12 cellular contexts compared by ENCODE assay signal in genomic region chr21:41956926-41957729, GRCh38. TPM values are rescaled to one million over a fixed set of nuclear protein-coding genes. Genes with fewer than 3 reads are reported as not detected.
DNase-seq lines count a peak whose midpoint lies in the region; ATAC-seq and TF ChIP-seq lines count a peak whose summit lies in the region.
"Had no signal": no experiment of that assay in that cellular context is flagged by ENCODE, and none has a peak within 500 bp of the region (broad histone marks: within the 10 kb centered on the region; RNA-seq: fewer than 3 reads in every experiment).

No MANE protein-coding gene starts in this region.

- H2AFZ ChIP-seq in SK-N-SH (ENCODE audit: low read depth), result peak overlapping the region; percentile 32
- H2AFZ ChIP-seq: GM23338 had no signal

- peak; percentile 22 for ATAC-seq in activated CD8-positive, alpha-beta T cell treated with anti-CD3 and anti-CD28 coated beads for 36 hours
- ATAC-seq in activated CD8-positive, alpha-beta T cell treated with anti-CD3 and anti-CD28 coated beads, Interleukin-2, amount 10 ng/mL, durations not matched to agents 7 days and 5 days, result no peak
- ATAC-seq: GM23338 had no signal

- TF ChIP-seq RAD21 in SK-N-SH (IDR thresholded peaks at IDR 0.05; ENCODE audit: low read length), result no peak

- H4K20me1 ChIP-seq in SK-N-SH (ENCODE audit: insufficient read depth), result no peaks in the 10 kb centered on the region

- no peaks in the 10 kb centered on the region for H3K36me3 Mint-ChIP-seq in activated CD8-positive, alpha-beta T cell treated with anti-CD3 and anti-CD28 coated beads for 36 hours (ENCODE audit: low read depth)
- H3K36me3 Mint-ChIP-seq in activated CD8-positive, alpha-beta T cell treated with anti-CD3 and anti-CD28 coated beads, Interleukin-2, amount 10 ng/mL, durations not matched to agents 7 days and 5 days (ENCODE audit: low read depth), result no peaks in the 10 kb centered on the region
- H3K36me3 Mint-ChIP-seq: activated naive CD4-positive, alpha-beta T cell treated with anti-CD3 and anti-CD28 coated beads, Interleukin-2, amount 10 ng/mL, durations not matched to agents 7 days and 5 days; CD4-positive, alpha-beta memory T cell had no signal

- H3K36me3 ChIP-seq in SK-N-SH (replicated peaks in 1 of 2; ENCODE audit: control insufficient read depth in 1 of 2, insufficient read depth in 2 of 2, low read length in 1 of 2) (no peaks in the 10 kb centered on the region), thymus (ENCODE audit: control insufficient read depth, insufficient read depth) (no peaks in the 10 kb centered on the region)
- H3K36me3 ChIP-seq: upper lobe of right lung had no signal

- no peaks in the 10 kb centered on the region for H3K27me3 ChIP-seq in SK-N-SH (ENCODE audit: insufficient read depth)
- H3K27me3 ChIP-seq in thymus (ENCODE audit: control insufficient read depth, insufficient read depth), result peaks cover 15% of the 10 kb centered on the region
- H3K27me3 ChIP-seq: upper lobe of right lung had no signal

- H3K4me3 ChIP-seq in SK-N-SH (ENCODE audit: low read depth in 2 of 2, low read length in 1 of 2) (no peak overlapping the region), thymus (ENCODE audit: low read length) (no peak overlapping the region)
- H3K4me3 ChIP-seq: GM23338, upper lobe of right lung had no signal

- H3K9me3 Mint-ChIP-seq in activated CD8-positive, alpha-beta T cell treated with anti-CD3 and anti-CD28 coated beads for 36 hours, result no peaks in the 10 kb centered on the region
- no peaks in the 10 kb centered on the region for H3K9me3 Mint-ChIP-seq in activated CD8-positive, alpha-beta T cell treated with anti-CD3 and anti-CD28 coated beads, Interleukin-2, amount 10 ng/mL, durations not matched to agents 7 days and 5 days (ENCODE audit: insufficient read depth)
- H3K9me3 Mint-ChIP-seq: activated naive CD4-positive, alpha-beta T cell treated with anti-CD3 and anti-CD28 coated beads, Interleukin-2, amount 10 ng/mL, durations not matched to agents 7 days and 5 days; CD4-positive, alpha-beta memory T cell; GM23338 had no signal

- peak overlapping the region; percentile 51 for H3K4me2 ChIP-seq in SK-N-SH
- H3K4me2 ChIP-seq: GM23338 had no signal

- H3K9me2 ChIP-seq in SK-N-SH, result no peaks in the 10 kb centered on the region

- peaks cover 32% of the 10 kb centered on the region for H3F3A ChIP-seq in SK-N-SH (replicated peaks; ENCODE audit: insufficient read depth)

- no peak for TF ChIP-seq CTCF in activated CD8-positive, alpha-beta T cell treated with anti-CD3 and anti-CD28 coated beads for 36 hours (IDR thresholded peaks at IDR 0.05)
- TF ChIP-seq CTCF in SK-N-SH (IDR thresholded peaks at IDR 0.05), result peak; percentile 6; the same call in 1 of the 2 replicates

- no peak overlapping the region for H3K27ac Mint-ChIP-seq in activated CD8-positive, alpha-beta T cell treated with anti-CD3 and anti-CD28 coated beads for 36 hours
- H3K27ac Mint-ChIP-seq in activated CD8-positive, alpha-beta T cell treated with anti-CD3 and anti-CD28 coated beads, Interleukin-2, amount 10 ng/mL, durations not matched to agents 7 days and 5 days, result no peak overlapping the region
- H3K27ac Mint-ChIP-seq: activated naive CD4-positive, alpha-beta T cell treated with anti-CD3 and anti-CD28 coated beads, Interleukin-2, amount 10 ng/mL, durations not matched to agents 7 days and 5 days; CD4-positive, alpha-beta memory T cell; GM23338 had no signal

- H3K9me3 ChIP-seq in SK-N-SH (no peaks in the 10 kb centered on the region), thymus (ENCODE audit: control insufficient read depth) (peaks cover 1% of the 10 kb centered on the region)
- H3K9me3 ChIP-seq: upper lobe of right lung had no signal

- H3K79me2 ChIP-seq in SK-N-SH (ENCODE audit: insufficient read depth), result peaks cover 10% of the 10 kb centered on the region

- intact Hi-C loops in activated CD8-positive, alpha-beta T cell treated with anti-CD3 and anti-CD28 coated beads for 36 hours (cut with micrococcal nuclease), result no loop called here

- CTCF ChIA-PET in activated CD8-positive, alpha-beta T cell treated with anti-CD3 and anti-CD28 coated beads for 36 hours (lab: Charles Lee), result interaction anchor here (0.8 to 1.2 kb wide), 3 partner anchors 150 to 161 kb away, joined by 3 to 4 read pairs (median 3); no protein-coding TSS in a partner anchor
- CTCF ChIA-PET in activated CD8-positive, alpha-beta T cell treated with anti-CD3 and anti-CD28 coated beads, Interleukin-2, amount 10 ng/mL, durations not matched to agents 7 days and 5 days (lab: Charles Lee), result interaction anchor here (0.7 to 1.5 kb wide), 2 partner anchors 28 to 52 kb away, joined by 3 to 4 read pairs; no protein-coding TSS in a partner anchor
- CTCF ChIA-PET in SK-N-SH (lab: Yijun Ruan, JAX), result interaction anchor here (0.6 kb wide), 1 partner anchor 1541 kb away, joined by 3 read pairs; no protein-coding TSS in a partner anchor

- 70% methylated on average over 8 of the region's 9 CpGs for WGBS in SK-N-SH (ENCODE audit: low lambda C conversion rate)
- WGBS in thymus, result 35% methylated on average over 9 of the region's 9 CpGs

- H3K4me1 ChIP-seq in SK-N-SH (ENCODE audit: control insufficient read depth in 1 of 2, insufficient read depth in 2 of 2, low read depth in 1 of 2, low read length in 1 of 2) (peaks cover 17 to 32% of the 10 kb centered on the region in 2 experiments; a peak in 3 of 4 replicates), thymus (ENCODE audit: control insufficient read depth, insufficient read depth, low read length) (peaks cover 17% of the 10 kb centered on the region)

- no peak; a peak in 1 of 4 replicates for TF ChIP-seq EP300 in SK-N-SH (IDR thresholded peaks at IDR 0.05; ENCODE audit: borderline replicate concordance in 1 of 2, low read depth in 1 of 2, low read length in 1 of 2)

- peaks cover 11% of the 10 kb centered on the region for H3K4me1 Mint-ChIP-seq in activated CD8-positive, alpha-beta T cell treated with anti-CD3 and anti-CD28 coated beads for 36 hours (ENCODE audit: low read depth)
- H3K4me1 Mint-ChIP-seq in activated CD8-positive, alpha-beta T cell treated with anti-CD3 and anti-CD28 coated beads, Interleukin-2, amount 10 ng/mL, durations not matched to agents 7 days and 5 days (ENCODE audit: low read depth), result peaks cover 28% of the 10 kb centered on the region

- POLR2A ChIA-PET in activated CD8-positive, alpha-beta T cell treated with anti-CD3 and anti-CD28 coated beads for 36 hours (lab: Charles Lee), result interaction anchor here (0.7 kb wide), 1 partner anchor 116 kb away, joined by 3 read pairs; no protein-coding TSS in a partner anchor
- POLR2A ChIA-PET in activated CD8-positive, alpha-beta T cell treated with anti-CD3 and anti-CD28 coated beads, Interleukin-2, amount 10 ng/mL, durations not matched to agents 7 days and 5 days (lab: Charles Lee), result interaction anchor here (0.9 kb wide), 1 partner anchor 30 kb away, joined by 3 read pairs; no protein-coding TSS in a partner anchor
- POLR2A ChIA-PET in SK-N-SH (lab: Yijun Ruan, JAX), result no interaction called here

- H3K4me3 Mint-ChIP-seq in activated CD8-positive, alpha-beta T cell treated with anti-CD3 and anti-CD28 coated beads for 36 hours, result no peak overlapping the region
- H3K4me3 Mint-ChIP-seq in activated CD8-positive, alpha-beta T cell treated with anti-CD3 and anti-CD28 coated beads, Interleukin-2, amount 10 ng/mL, durations not matched to agents 7 days and 5 days, result no peak overlapping the region
- H3K4me3 Mint-ChIP-seq: activated naive CD4-positive, alpha-beta T cell treated with anti-CD3 and anti-CD28 coated beads, Interleukin-2, amount 10 ng/mL, durations not matched to agents 7 days and 5 days; GM23338 had no signal

- peak overlapping the region; percentile 28; the same call in 1 of the 2 replicates for H3K9ac ChIP-seq in SK-N-SH

- H3K27me3 Mint-ChIP-seq in activated CD8-positive, alpha-beta T cell treated with anti-CD3 and anti-CD28 coated beads for 36 hours, result peaks cover 19% of the 10 kb centered on the region
- peaks cover 24% of the 10 kb centered on the region for H3K27me3 Mint-ChIP-seq in activated CD8-positive, alpha-beta T cell treated with anti-CD3 and anti-CD28 coated beads, Interleukin-2, amount 10 ng/mL, durations not matched to agents 7 days and 5 days (ENCODE audit: low read depth)

- no peak for DNase-seq in activated CD8-positive, alpha-beta T cell treated with anti-CD3 and anti-CD28 coated beads for 36 hours
- DNase-seq in activated CD8-positive, alpha-beta T cell treated with anti-CD3 and anti-CD28 coated beads, Interleukin-2, amount 10 ng/mL, durations not matched to agents 7 days and 5 days, result no peak
- no peak for DNase-seq in SK-N-SH
- peak; percentile 64 for DNase-seq in fibroblast of peridontal ligament (ENCODE audit: extremely low read depth)
- no peak for DNase-seq in effector CD8-positive, alpha-beta T cell (lab: John Stamatoyannopoulos, UW)
- no peak for DNase-seq in activated CD4-positive, CD25-positive, alpha-beta regulatory T cell (lab: John Stamatoyannopoulos, UW)
- no peak for DNase-seq in activated T-cell treated with anti-CD3 and anti-CD28 coated beads, Interleukin-2, amount 50 U/mL, for 48 hours
- DNase-seq: activated naive CD4-positive, alpha-beta T cell treated with anti-CD3 and anti-CD28 coated beads, Interleukin-2, amount 10 ng/mL, durations not matched to agents 7 days and 5 days; CD4-positive, alpha-beta memory T cell; upper lobe of right lung had no signal

- H3K27ac ChIP-seq in SK-N-SH (ENCODE audit: low read depth in 2 of 2, low read length in 1 of 2) (peak overlapping the region; percentile 44 to 87; a peak in 3 of 4 replicates), thymus (ENCODE audit: low read depth) (peak overlapping the region; percentile 70)
- H3K27ac ChIP-seq: upper lobe of right lung had no signal

TF ChIP-seq in SK-N-SH, 30 proteins besides CTCF, POLR2A, EP300 and RAD21 (continues in another document):
- TF ChIP-seq FOXM1 (IDR thresholded peaks at IDR 0.05; ENCODE audit: low read depth) (no peak), MXI1 (IDR thresholded peaks at IDR 0.05; ENCODE audit: low read depth, low read length) (no peak), GABPA (IDR thresholded peaks at IDR 0.05; ENCODE audit: low read depth) (no peak), RXRA (IDR thresholded peaks at IDR 0.05; ENCODE audit: borderline replicate concordance, low read depth) (no peak)

RNA-seq across cellular contexts. Expression of gene C2CD2, which starts 3.3 kb away (rescaled TPM):
- total RNA-seq in activated CD8-positive, alpha-beta T cell treated with anti-CD3 and anti-CD28 coated beads for 36 hours, result 1 to 10 TPM; 6.2 to 7.1 TPM
- total RNA-seq in activated CD8-positive, alpha-beta T cell treated with anti-CD3 and anti-CD28 coated beads, Interleukin-2, amount 10 ng/mL, durations not matched to agents 7 days and 5 days, result 1 to 10 TPM; 5.5 to 5.6 TPM
- polyA plus RNA-seq in SK-N-SH (2012; rRNA removed), result 9.7 and 15.0 TPM in 2 replicates
- 7.0 and 9.8 TPM in 2 replicates for polyA plus RNA-seq in SK-N-SH (2012; cell fraction: cytosol; rRNA removed)
- 24.0 and 28.3 TPM in 2 replicates for polyA plus RNA-seq in SK-N-SH (2012; cell fraction: nucleus; rRNA removed)
- polyA plus RNA-seq in thymus, result 11.3 TPM

RNA-seq across cellular contexts. Expression of gene ZBTB21, which starts 53.0 kb away (rescaled TPM):
- 10 to 100 TPM; 29.6 to 29.7 TPM for total RNA-seq in activated CD8-positive, alpha-beta T cell treated with anti-CD3 and anti-CD28 coated beads for 36 hours
- total RNA-seq in activated CD8-positive, alpha-beta T cell treated with anti-CD3 and anti-CD28 coated beads, Interleukin-2, amount 10 ng/mL, durations not matched to agents 7 days and 5 days, result 10 to 100 TPM; 19.5 to 23.6 TPM
- 2.9 and 3.8 TPM in 2 replicates for polyA plus RNA-seq in SK-N-SH (2012; rRNA removed)
- polyA plus RNA-seq in SK-N-SH (2012; cell fraction: cytosol; rRNA removed), result 2.7 and 3.8 TPM in 2 replicates
- polyA plus RNA-seq in SK-N-SH (2012; cell fraction: nucleus; rRNA removed), result 8.0 and 11.4 TPM in 2 replicates
- 7.9 TPM for polyA plus RNA-seq in thymus
